Comparison of ENCODE assay signal across 1 cellular context in the genomic region with DNA sequence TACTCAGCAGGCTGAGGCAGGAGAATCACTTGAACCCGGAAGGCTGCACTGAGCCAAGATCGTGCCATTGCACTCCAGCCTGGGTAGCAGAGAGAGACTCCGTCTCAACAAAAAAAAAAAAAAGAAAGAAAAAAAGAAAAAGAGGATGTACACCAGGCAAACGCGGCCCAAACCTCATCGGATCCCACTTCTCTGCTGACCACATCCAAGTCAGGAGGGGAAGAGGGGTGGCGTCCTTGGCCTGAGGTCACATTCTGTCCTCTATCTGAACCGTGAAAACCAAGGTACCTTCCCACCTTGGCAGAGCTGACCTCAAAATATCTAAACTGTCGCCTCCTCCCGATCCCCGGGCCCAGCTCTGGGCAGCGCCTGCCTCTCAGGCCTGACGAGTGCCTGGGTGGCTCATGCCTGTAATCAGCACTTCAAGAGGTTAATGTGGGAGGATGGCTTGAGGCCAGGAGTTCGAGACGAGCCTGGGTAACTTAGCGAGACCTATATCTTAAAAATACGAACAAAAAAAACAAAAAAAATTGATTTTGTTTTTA.
TF ChIP-seq lines count a peak whose summit lies in the region.

No MANE protein-coding gene starts in this region.

TF ChIP-seq in WTC11, 78 proteins besides CTCF, POLR2A, EP300 and RAD21 (continued from another document):
- TF ChIP-seq, protein P1, sequence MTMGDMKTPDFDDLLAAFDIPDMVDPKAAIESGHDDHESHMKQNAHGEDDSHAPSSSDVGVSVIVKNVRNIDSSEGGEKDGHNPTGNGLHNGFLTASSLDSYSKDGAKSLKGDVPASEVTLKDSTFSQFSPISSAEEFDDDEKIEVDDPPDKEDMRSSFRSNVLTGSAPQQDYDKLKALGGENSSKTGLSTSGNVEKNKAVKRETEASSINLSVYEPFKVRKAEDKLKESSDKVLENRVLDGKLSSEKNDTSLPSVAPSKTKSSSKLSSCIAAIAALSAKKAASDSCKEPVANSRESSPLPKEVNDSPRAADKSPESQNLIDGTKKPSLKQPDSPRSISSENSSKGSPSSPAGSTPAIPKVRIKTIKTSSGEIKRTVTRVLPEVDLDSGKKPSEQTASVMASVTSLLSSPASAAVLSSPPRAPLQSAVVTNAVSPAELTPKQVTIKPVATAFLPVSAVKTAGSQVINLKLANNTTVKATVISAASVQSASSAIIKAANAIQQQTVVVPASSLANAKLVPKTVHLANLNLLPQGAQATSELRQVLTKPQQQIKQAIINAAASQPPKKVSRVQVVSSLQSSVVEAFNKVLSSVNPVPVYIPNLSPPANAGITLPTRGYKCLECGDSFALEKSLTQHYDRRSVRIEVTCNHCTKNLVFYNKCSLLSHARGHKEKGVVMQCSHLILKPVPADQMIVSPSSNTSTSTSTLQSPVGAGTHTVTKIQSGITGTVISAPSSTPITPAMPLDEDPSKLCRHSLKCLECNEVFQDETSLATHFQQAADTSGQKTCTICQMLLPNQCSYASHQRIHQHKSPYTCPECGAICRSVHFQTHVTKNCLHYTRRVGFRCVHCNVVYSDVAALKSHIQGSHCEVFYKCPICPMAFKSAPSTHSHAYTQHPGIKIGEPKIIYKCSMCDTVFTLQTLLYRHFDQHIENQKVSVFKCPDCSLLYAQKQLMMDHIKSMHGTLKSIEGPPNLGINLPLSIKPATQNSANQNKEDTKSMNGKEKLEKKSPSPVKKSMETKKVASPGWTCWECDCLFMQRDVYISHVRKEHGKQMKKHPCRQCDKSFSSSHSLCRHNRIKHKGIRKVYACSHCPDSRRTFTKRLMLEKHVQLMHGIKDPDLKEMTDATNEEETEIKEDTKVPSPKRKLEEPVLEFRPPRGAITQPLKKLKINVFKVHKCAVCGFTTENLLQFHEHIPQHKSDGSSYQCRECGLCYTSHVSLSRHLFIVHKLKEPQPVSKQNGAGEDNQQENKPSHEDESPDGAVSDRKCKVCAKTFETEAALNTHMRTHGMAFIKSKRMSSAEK (CRISPR knock-in tag; IDR thresholded peaks at IDR 0.05; ENCODE audit: borderline replicate concordance): no peak
